ENCODE assay signal across 22 cellular contexts in genomic region chr16:57638381-57638780, GRCh38. TPM values are rescaled to one million over a fixed set of nuclear protein-coding genes. Genes with fewer than 3 reads are reported as not detected.
DNase-seq lines count a peak whose midpoint lies in the region; ATAC-seq and TF ChIP-seq lines count a peak whose summit lies in the region.
"Had no signal": no experiment of that assay in that cellular context is flagged by ENCODE, and none has a peak within 500 bp of the region (broad histone marks: within the 10 kb centered on the region; RNA-seq: fewer than 3 reads in every experiment).

No MANE protein-coding gene starts in this region.

- peaks cover 15% of the 10 kb centered on the region for H3K9me3 Mint-ChIP-seq in glutamatergic neuron (ENCODE audit: unreplicated experiment)
- H3K9me3 Mint-ChIP-seq: activated naive CD4-positive, alpha-beta T cell treated with anti-CD3 and anti-CD28 coated beads, Interleukin-2, amount 50 U/mL, for 24 hours; naive thymus-derived CD4-positive, alpha-beta T cell had no signal

- peaks cover 36% of the 10 kb centered on the region for H3K4me1 Mint-ChIP-seq in glutamatergic neuron (ENCODE audit: low read depth, unreplicated experiment)
- H3K4me1 Mint-ChIP-seq: activated naive CD4-positive, alpha-beta T cell treated with anti-CD3 and anti-CD28 coated beads, Interleukin-2, amount 50 U/mL, for 24 hours had no signal

- no peak overlapping the region for H3K4me3 Mint-ChIP-seq in glutamatergic neuron (ENCODE audit: unreplicated experiment)
- H3K4me3 Mint-ChIP-seq: activated naive CD4-positive, alpha-beta T cell treated with anti-CD3 and anti-CD28 coated beads, Interleukin-2, amount 50 U/mL, for 24 hours had no signal

- H3K27me3 ChIP-seq in heart right ventricle (peaks cover 0 to 11% (median 0%) of the 10 kb centered on the region in 7 donors), psoas muscle (ENCODE audit: insufficient read depth in 3 of 3, low read length in 2 of 3) (peaks cover 0 to 7% (median 0%) of the 10 kb centered on the region in 3 donors), upper lobe of left lung (no peaks in the 10 kb centered on the region)
- H3K27me3 ChIP-seq: colonic mucosa, hepatocyte had no signal

- peaks cover 16 to 97% (median 76%) of the 10 kb centered on the region in 9 donors for H3K4me1 ChIP-seq in heart right ventricle
- H3K4me1 ChIP-seq in psoas muscle, result no peaks in the 10 kb centered on the region
- H3K4me1 ChIP-seq in upper lobe of left lung, result peaks cover 55 to 75% (median 64%) of the 10 kb centered on the region in 4 donors

- H3K27me3 Mint-ChIP-seq in glutamatergic neuron (ENCODE audit: unreplicated experiment), result peaks cover 6% of the 10 kb centered on the region

- TF ChIP-seq POLR2A in upper lobe of left lung (IDR thresholded peaks at IDR 0.05), result no peak

- ATAC-seq in heart right ventricle (no peak), psoas muscle (no peak), upper lobe of left lung (ENCODE audit: low FRiP score in 2 of 2) (no peak), GM19395 (IDR thresholded peaks at IDR 0.05; ENCODE audit: unreplicated experiment) (no peak)
- ATAC-seq: activated CD4-positive, CD25-positive, alpha-beta regulatory T cell treated with anti-CD3 and anti-CD28 coated beads, Interleukin-2, amount 50 U/mL, for 24 hours had no signal

- H3K9me3 ChIP-seq in heart right ventricle (no peaks in the 10 kb centered on the region), psoas muscle (no peaks in the 10 kb centered on the region), upper lobe of left lung (no peaks in the 10 kb centered on the region)
- H3K9me3 ChIP-seq: colonic mucosa, SK-N-SH had no signal

- no peak for TF ChIP-seq EP300 in upper lobe of left lung (IDR thresholded peaks at IDR 0.05)

- TF ChIP-seq CTCF in heart right ventricle (IDR thresholded peaks at IDR 0.05) (no peak), glutamatergic neuron (IDR thresholded peaks at IDR 0.05; ENCODE audit: partially characterized antibody, unreplicated experiment) (no peak), psoas muscle (IDR thresholded peaks at IDR 0.05) (no peak), upper lobe of left lung (IDR thresholded peaks at IDR 0.05) (no peak)

- H3K4me3 ChIP-seq in heart right ventricle, result peak overlapping the region in 1 of 10 donors; percentile 11
- no peak overlapping the region for H3K4me3 ChIP-seq in psoas muscle
- H3K4me3 ChIP-seq in upper lobe of left lung, result no peak overlapping the region
- H3K4me3 ChIP-seq: colonic mucosa, hepatocyte had no signal

- H3K27ac ChIP-seq in heart right ventricle (peak overlapping the region; percentile 67 to 92 (median 84)), psoas muscle (peak overlapping the region; percentile 54), upper lobe of left lung (peak overlapping the region; percentile 74 to 86 (median 83))
- H3K27ac ChIP-seq: colonic mucosa, hepatocyte, HL-60 had no signal

- H3K27ac Mint-ChIP-seq in glutamatergic neuron (ENCODE audit: unreplicated experiment), result peak overlapping the region; percentile 52
- H3K27ac Mint-ChIP-seq: activated naive CD4-positive, alpha-beta T cell treated with anti-CD3 and anti-CD28 coated beads, Interleukin-2, amount 50 U/mL, for 24 hours had no signal

- H3K36me3 ChIP-seq in heart right ventricle (peaks cover 0 to 5% (median 0%) of the 10 kb centered on the region in 9 donors), psoas muscle (ENCODE audit: insufficient read depth in 1 of 2, low read depth in 1 of 2) (no peaks in the 10 kb centered on the region), upper lobe of left lung (peaks cover 0 to 5% (median 0%) of the 10 kb centered on the region in 4 donors)
- H3K36me3 ChIP-seq: colonic mucosa had no signal

- no peaks in the 10 kb centered on the region for H3K36me3 Mint-ChIP-seq in glutamatergic neuron (ENCODE audit: unreplicated experiment)

- intact Hi-C loops in heart right ventricle (cut with DNase I) (no loop called here), cardiac septum (cut with DNase I) (no loop called here), psoas muscle (cut with DNase I) (no loop called here)

- DNase-seq in heart right ventricle (no peak), cardiac septum (ENCODE audit: low spot score) (no peak), glutamatergic neuron (no peak), psoas muscle (no peak), upper lobe of left lung (no peak), cerebellum (ENCODE audit: low spot score) (no peak)
- DNase-seq in activated naive CD4-positive, alpha-beta T cell (lab: John Stamatoyannopoulos, UW), result no peak
- DNase-seq: Calu3; colonic mucosa; mesendoderm; NCI-H2081 treated with DMSO at 0.1 percent for 48 hours; SK-N-SH; stimulated activated CD4-positive, alpha-beta T cell treated with anti-CD3 and anti-CD28 coated beads, Interleukin-2, amount 100 ng/mL, for 24 hours had no signal

- 65 to 86% methylated on average over 2 of the region's 2 CpGs for WGBS in heart right ventricle, 2 donors
- 71 to 86% (median 86%) methylated on average over 2 of the region's 2 CpGs for WGBS in psoas muscle, 3 donors
- 83 to 86% methylated on average over 2 of the region's 2 CpGs for WGBS in upper lobe of left lung, 2 donors

RNA-seq across cellular contexts. Expression of gene ADGRG1, which starts 10.0 kb away (rescaled TPM):
- total RNA-seq in heart right ventricle (10 to 100 TPM; 11.1 to 46.3 (median 18.5) TPM), cardiac septum (15.9 TPM), glutamatergic neuron (ENCODE audit: unreplicated experiment) (116 TPM), psoas muscle (10 to 100 TPM; 14.2 to 19.4 (median 15.7) TPM), upper lobe of left lung (10 to 100 TPM; 34.6 to 89.3 (median 40.4) TPM), cerebellum (109 TPM)
- polyA plus RNA-seq in heart right ventricle (10 to 100 TPM; 19.2 to 27.7 TPM), psoas muscle (10 to 100 TPM in 1 of 3 donors, 1 to 10 TPM in 2; 5.3 to 10.4 (median 7.4) TPM)

RNA-seq across cellular contexts. Expression of gene ADGRG3, which starts 29.7 kb away (rescaled TPM):
- total RNA-seq in heart right ventricle (1 to 10 TPM in 2 of 10 donors, under 1 TPM in 6, not detected in 2; 0.29 to 2.4 (median 0.65) TPM), cardiac septum (1.0 TPM), glutamatergic neuron (ENCODE audit: unreplicated experiment) (not detected), psoas muscle (under 1 TPM; 0.19 to 0.57 (median 0.31) TPM), upper lobe of left lung (10 to 100 TPM in 2 of 6 donors, 1 to 10 TPM in 4; 3.1 to 17.2 (median 8.4) TPM), cerebellum (0.27 TPM)
- polyA plus RNA-seq in heart right ventricle (under 1 TPM; 0.22 to 0.57 TPM), psoas muscle (under 1 TPM; 0.16 to 0.37 (median 0.31) TPM)
- total RNA-seq: activated CD8-positive, alpha-beta memory T cell treated with anti-CD3 and anti-CD28 coated beads for 36 hours; astrocyte; Calu3; hepatocyte; RPMI7951 had no signal
- polyA plus RNA-seq: hepatocyte; naive thymus-derived CD4-positive, alpha-beta T cell; SK-N-SH had no signal

RNA-seq across cellular contexts. Expression of gene DRC7, which starts 56.2 kb away (rescaled TPM):
- total RNA-seq in heart right ventricle (under 1 TPM in 1 of 10 donors, not detected in 9; 0.09 TPM), cardiac septum (not detected), glutamatergic neuron (ENCODE audit: unreplicated experiment) (not detected), psoas muscle (not detected), upper lobe of left lung (10 to 100 TPM in 2 of 6 donors, 1 to 10 TPM in 4; 1.2 to 15.9 (median 7.8) TPM), cerebellum (1.00 TPM)
- polyA plus RNA-seq in heart right ventricle (not detected), psoas muscle (not detected)
- total RNA-seq: activated CD8-positive, alpha-beta memory T cell treated with anti-CD3 and anti-CD28 coated beads for 36 hours; astrocyte; Calu3; colonic mucosa; naive thymus-derived CD4-positive, alpha-beta T cell; RPMI7951 had no signal
- polyA plus RNA-seq: naive thymus-derived CD4-positive, alpha-beta T cell had no signal
